20 cellular contexts compared by ENCODE assay signal in genomic region chr7:134893920-134894319, GRCh38.
DNase-seq lines count a peak whose midpoint lies in the region; ATAC-seq and TF ChIP-seq lines count a peak whose summit lies in the region.
"Had no signal": no experiment of that assay in that cellular context is flagged by ENCODE, and none has a peak within 500 bp of the region (broad histone marks: within the 10 kb centered on the region; RNA-seq: fewer than 3 reads in every experiment).

No MANE protein-coding gene starts in this region.

- WGBS in SK-N-SH (ENCODE audit: low lambda C conversion rate), result 98% methylated on average over 7 of the region's 7 CpGs
- WGBS in esophagus squamous epithelium, 2 donors, result 92 to 96% methylated on average over 7 of the region's 7 CpGs

- H3K4me3 Mint-ChIP-seq in type B pancreatic cell, result peak overlapping the region; percentile 89
- H3K4me3 Mint-ChIP-seq: activated CD8-positive, alpha-beta memory T cell treated with anti-CD3 and anti-CD28 coated beads, Interleukin-2, amount 10 ng/mL, durations not matched to agents 7 days and 5 days had no signal

- no peak overlapping the region for H2AFZ ChIP-seq in SK-N-SH (ENCODE audit: low read depth)

- TF ChIP-seq POLR2A in esophagus squamous epithelium (IDR thresholded peaks at IDR 0.05), result no peak
- TF ChIP-seq POLR2A in Peyer's patch (IDR thresholded peaks at IDR 0.05), result no peak

- H3K9me3 Mint-ChIP-seq in type B pancreatic cell, result peaks cover 17% of the 10 kb centered on the region

- no peaks in the 10 kb centered on the region for H3K9me2 ChIP-seq in SK-N-SH

- no peak overlapping the region for H3K4me3 ChIP-seq in SK-N-SH (ENCODE audit: low read depth in 2 of 2, low read length in 1 of 2)
- peak overlapping the region in 3 of 4 donors; percentile 55 to 74 (median 58) for H3K4me3 ChIP-seq in esophagus squamous epithelium
- peak overlapping the region in 1 of 2 donors; percentile 54 for H3K4me3 ChIP-seq in muscle layer of duodenum (ENCODE audit: low read depth in 1 of 2, low read length in 2 of 2)
- peak overlapping the region in 2 of 4 donors; percentile 39 to 46 for H3K4me3 ChIP-seq in Peyer's patch

- H3K9me3 ChIP-seq in SK-N-SH (peaks cover 7% of the 10 kb centered on the region; the same call in 1 of the 2 replicates), esophagus squamous epithelium (peaks cover 0 to 17% (median 0%) of the 10 kb centered on the region in 3 donors), muscle layer of duodenum (ENCODE audit: control insufficient read depth in 1 of 2, low read length in 2 of 2) (peaks cover 0 to 5% of the 10 kb centered on the region in 2 donors), Peyer's patch (no peaks in the 10 kb centered on the region)

- intact Hi-C loops in esophagus squamous epithelium (cut with DNase I), result no loop called here

- no peaks in the 10 kb centered on the region for H3K27me3 ChIP-seq in SK-N-SH (ENCODE audit: insufficient read depth)
- H3K27me3 ChIP-seq in esophagus squamous epithelium, result no peaks in the 10 kb centered on the region
- no peaks in the 10 kb centered on the region for H3K27me3 ChIP-seq in muscle layer of duodenum (ENCODE audit: low read depth, low read length)
- H3K27me3 ChIP-seq in Peyer's patch, result no peaks in the 10 kb centered on the region

- peak overlapping the region; percentile 80 for H3K4me2 ChIP-seq in SK-N-SH

- POLR2A ChIA-PET in SK-N-SH (lab: Yijun Ruan, JAX), result no interaction called here

- no peak for TF ChIP-seq EP300 in SK-N-SH (IDR thresholded peaks at IDR 0.05; ENCODE audit: borderline replicate concordance in 1 of 2, low read depth in 1 of 2, low read length in 1 of 2)

- peaks cover 89% of the 10 kb centered on the region for H3K79me2 ChIP-seq in SK-N-SH (ENCODE audit: insufficient read depth)

- peak overlapping the region; percentile 91 for H3K27ac Mint-ChIP-seq in type B pancreatic cell
- H3K27ac Mint-ChIP-seq: activated CD8-positive, alpha-beta memory T cell treated with anti-CD3 and anti-CD28 coated beads, Interleukin-2, amount 10 ng/mL, durations not matched to agents 7 days and 5 days had no signal

- H3K27me3 Mint-ChIP-seq in type B pancreatic cell, result no peaks in the 10 kb centered on the region
- H3K27me3 Mint-ChIP-seq: progenitor cell of endocrine pancreas had no signal

- peaks cover 41% of the 10 kb centered on the region for H3K36me3 Mint-ChIP-seq in type B pancreatic cell
- H3K36me3 Mint-ChIP-seq: activated CD8-positive, alpha-beta memory T cell treated with anti-CD3 and anti-CD28 coated beads, Interleukin-2, amount 10 ng/mL, durations not matched to agents 7 days and 5 days had no signal

- H3K27ac ChIP-seq in SK-N-SH (ENCODE audit: low read depth in 2 of 2, low read length in 1 of 2) (no peak overlapping the region), esophagus squamous epithelium (peak overlapping the region in 3 of 4 donors; percentile 83 to 88 (median 86)), muscle layer of duodenum (ENCODE audit: low read length) (peak overlapping the region; percentile 65), Peyer's patch (peak overlapping the region in 1 of 4 donors; percentile 15)
- H3K27ac ChIP-seq: 22Rv1, C4-2B had no signal

- H4K20me1 ChIP-seq in SK-N-SH (ENCODE audit: insufficient read depth), result peaks cover 23% of the 10 kb centered on the region

- no peak for TF ChIP-seq RAD21 in SK-N-SH (IDR thresholded peaks at IDR 0.05; ENCODE audit: low read length)

- CTCF ChIA-PET in SK-N-SH (lab: Yijun Ruan, JAX), result interaction anchor here (1.5 to 2.0 kb wide), 2 partner anchors 50 to 248 kb away, joined by 4 to 11 read pairs; partner anchors contain the start of gene BPGM

- DNase-seq in SK-N-SH, result no peak
- no peak for DNase-seq in esophagus squamous epithelium (lab: John Stamatoyannopoulos, UW)
- no peak for DNase-seq in type B pancreatic cell (ENCODE audit: extremely low spot score, unreplicated experiment)
- no peak for DNase-seq in Peyer's patch
- DNase-seq in hippocampal formation (lab: John Stamatoyannopoulos, UW), result no peak
- DNase-seq: activated CD8-positive, alpha-beta memory T cell treated with anti-CD3 and anti-CD28 coated beads, Interleukin-2, amount 10 ng/mL, durations not matched to agents 7 days and 5 days; activated effector memory CD4-positive, alpha-beta T cell treated with Interleukin-2 at 50 U/mL for 16 hours; amygdala; cortex of kidney; HCEC 1CT; MM.1S; NCI-H2029; SHP77 treated with DMSO at 0.1 percent for 48 hours; T-helper 9 cell had no signal

- H3F3A ChIP-seq in SK-N-SH (replicated peaks; ENCODE audit: insufficient read depth), result peaks cover 26% of the 10 kb centered on the region

- H3K4me1 ChIP-seq in SK-N-SH (ENCODE audit: control insufficient read depth in 1 of 2, insufficient read depth in 2 of 2, low read depth in 1 of 2, low read length in 1 of 2), result peaks cover 16 to 29% of the 10 kb centered on the region in 2 experiments
- H3K4me1 ChIP-seq in esophagus squamous epithelium, result peaks cover 0 to 49% (median 10%) of the 10 kb centered on the region in 3 donors
- peaks cover 4 to 23% of the 10 kb centered on the region in 2 donors for H3K4me1 ChIP-seq in muscle layer of duodenum (ENCODE audit: control insufficient read depth in 1 of 2, insufficient read depth in 2 of 2, low read length in 2 of 2)
- H3K4me1 ChIP-seq in Peyer's patch, result no peaks in the 10 kb centered on the region

- ATAC-seq in SK-N-SH treated with all-trans-retinoic acid at 6 μM for 48 hours, result no peak
- no peak for ATAC-seq in GM18858 (IDR thresholded peaks at IDR 0.05; ENCODE audit: unreplicated experiment)
- ATAC-seq: activated CD8-positive, alpha-beta memory T cell treated with anti-CD3 and anti-CD28 coated beads, Interleukin-2, amount 10 ng/mL, durations not matched to agents 7 days and 5 days had no signal

- peaks cover 35% of the 10 kb centered on the region for H3K4me1 Mint-ChIP-seq in type B pancreatic cell (ENCODE audit: unreplicated experiment)

- H3K36me3 ChIP-seq in SK-N-SH (replicated peaks in 1 of 2; ENCODE audit: control insufficient read depth in 1 of 2, insufficient read depth in 2 of 2, low read length in 1 of 2) (peaks cover 9 to 60% of the 10 kb centered on the region in 2 experiments), esophagus squamous epithelium (peaks cover 0 to 8% (median 0%) of the 10 kb centered on the region in 3 donors), muscle layer of duodenum (ENCODE audit: control insufficient read depth in 1 of 2, insufficient read depth in 2 of 2, low read length in 2 of 2) (peaks cover 0 to 4% of the 10 kb centered on the region in 2 donors), Peyer's patch (no peaks in the 10 kb centered on the region)

- no peak overlapping the region for H3K9ac ChIP-seq in SK-N-SH

- TF ChIP-seq CTCF in SK-N-SH (IDR thresholded peaks at IDR 0.05), result no peak
- TF ChIP-seq CTCF in esophagus squamous epithelium (IDR thresholded peaks at IDR 0.05), result no peak
- TF ChIP-seq CTCF in type B pancreatic cell (conservative IDR thresholded peaks at IDR 0.05), result no peak
- no peak for TF ChIP-seq CTCF in Peyer's patch (IDR thresholded peaks at IDR 0.05)

TF ChIP-seq in SK-N-SH, 30 proteins besides CTCF, POLR2A, EP300 and RAD21 (continues in another document):
- TF ChIP-seq REST (IDR thresholded peaks at IDR 0.05; ENCODE audit: low read depth, low read length), result no peak

TF ChIP-seq in SK-N-SH treated with all-trans-retinoic acid at 6 μM for 48 hours, 23 proteins besides CTCF, POLR2A, EP300 and RAD21:
- no peak for TF ChIP-seq ARNTL (CRISPR knock-in tag; IDR thresholded peaks at IDR 0.05; ENCODE audit: borderline replicate concordance, low read depth)
- TF ChIP-seq PPARA (CRISPR knock-in tag; IDR thresholded peaks at IDR 0.05; ENCODE audit: borderline replicate concordance), result no peak

Comparison
In these comparisons a context has a peak if more than half of its experiments do, and no peak if none do; other contexts are left out.
1. H3K27ac ChIP-seq: peak in esophagus squamous epithelium (3 of 4) and muscle layer of duodenum (single experiment); none in SK-N-SH (0 of 2).
2. H3K4me3 ChIP-seq: peak in esophagus squamous epithelium (3 of 4); none in SK-N-SH (0 of 2).